Comparison of ENCODE assay signal across 1 cellular context in genomic region chr14:92035890-92036289, GRCh38.
TF ChIP-seq lines count a peak whose summit lies in the region.

No MANE protein-coding gene starts in this region.

TF ChIP-seq in HepG2, 621 proteins besides CTCF, POLR2A, EP300 and RAD21 (continued from another document):
- TF ChIP-seq ZSCAN22 (CRISPR knock-in tag; IDR thresholded peaks at IDR 0.05) = no peak
- TF ChIP-seq GMEB1 (CRISPR knock-in tag; IDR thresholded peaks at IDR 0.05; ENCODE audit: borderline replicate concordance) = no peak
- TF ChIP-seq ZFP91 (CRISPR knock-in tag; IDR thresholded peaks at IDR 0.05; ENCODE audit: borderline replicate concordance) = no peak
